2 cellular contexts compared by ENCODE assay signal in the genomic region with DNA sequence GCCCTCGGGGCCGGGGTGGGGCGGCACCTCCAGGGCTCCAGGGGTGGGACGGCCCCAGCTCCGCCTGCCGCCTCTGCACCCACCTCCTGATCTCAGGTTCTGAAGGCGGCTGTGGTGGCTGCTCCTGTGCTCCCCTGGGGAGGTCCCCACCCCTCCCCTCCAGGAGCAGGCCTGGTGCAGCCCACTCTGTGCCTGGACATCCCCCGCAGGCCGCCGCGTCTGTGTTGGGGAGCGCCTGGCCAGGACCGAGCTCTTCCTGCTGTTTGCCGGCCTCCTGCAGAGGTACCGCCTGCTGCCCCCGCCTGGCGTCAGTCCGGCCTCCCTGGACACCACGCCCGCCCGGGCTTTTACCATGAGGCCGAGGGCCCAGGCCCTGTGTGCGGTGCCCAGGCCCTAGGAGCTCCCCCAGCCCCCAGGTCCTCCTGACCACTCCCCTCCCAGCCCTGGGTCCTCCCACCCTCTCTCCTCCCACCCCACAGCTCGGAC.
A peak's percentile ranks its signal among the peaks of the same experiment; 100 is the strongest.
TF ChIP-seq lines count a peak whose summit lies in the region.

No MANE protein-coding gene starts in this region.

TF ChIP-seq in IMR-90, 13 proteins besides CTCF, POLR2A, EP300 and RAD21:
- no peak for TF ChIP-seq USF2 (IDR thresholded peaks at IDR 0.05; ENCODE audit: low read depth, low read length)
- no peak for TF ChIP-seq MXI1 (IDR thresholded peaks at IDR 0.05; ENCODE audit: borderline replicate concordance, low read depth, low read length)
- no peak for TF ChIP-seq FOS (IDR thresholded peaks at IDR 0.05; ENCODE audit: low read depth, low read length)
- no peak for TF ChIP-seq CEBPB (IDR thresholded peaks at IDR 0.05; ENCODE audit: low read depth, low read length)
- TF ChIP-seq MAZ (IDR thresholded peaks at IDR 0.05; ENCODE audit: borderline replicate concordance, low read depth, low read length) = no peak
- no peak for TF ChIP-seq ELK1 (IDR thresholded peaks at IDR 0.05; ENCODE audit: borderline replicate concordance, low read depth, low read length)

TF ChIP-seq in K562, 482 proteins besides CTCF, POLR2A, EP300 and RAD21:
- TF ChIP-seq FOXP1 (CRISPR knock-in tag; IDR thresholded peaks at IDR 0.05) (no peak), ZFX (CRISPR knock-in tag; IDR thresholded peaks at IDR 0.05) (peak; percentile 50; the same call in 1 of the 2 replicates), PHF8 (IDR thresholded peaks at IDR 0.05; ENCODE audit: borderline replicate concordance, low read length) (peak; percentile 14; the same call in 1 of the 2 replicates), ZNF707 (CRISPR knock-in tag; conservative IDR thresholded peaks at IDR 0.05) (no peak), PCBP1 (IDR thresholded peaks at IDR 0.05; ENCODE audit: low read depth, low read length, poor library complexity, severe bottlenecking) (peak; percentile 35), EGR1 (conservative IDR thresholded peaks at IDR 0.05) (peak; percentile 29; the same call in 1 of the 2 replicates)
- TF ChIP-seq, protein P1, sequence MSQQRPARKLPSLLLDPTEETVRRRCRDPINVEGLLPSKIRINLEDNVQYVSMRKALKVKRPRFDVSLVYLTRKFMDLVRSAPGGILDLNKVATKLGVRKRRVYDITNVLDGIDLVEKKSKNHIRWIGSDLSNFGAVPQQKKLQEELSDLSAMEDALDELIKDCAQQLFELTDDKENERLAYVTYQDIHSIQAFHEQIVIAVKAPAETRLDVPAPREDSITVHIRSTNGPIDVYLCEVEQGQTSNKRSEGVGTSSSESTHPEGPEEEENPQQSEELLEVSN (IDR thresholded peaks at IDR 0.05; ENCODE audit: borderline replicate concordance in 1 of 2, extremely low read depth in 1 of 2, insufficient read depth in 1 of 2, insufficient read length in 1 of 2, low read depth in 1 of 2, low read length in 1 of 2, poor library complexity in 1 of 2, severe bottlenecking in 1 of 2) = peak in 1 of 2 experiments; percentile 33
- TF ChIP-seq, protein P2, sequence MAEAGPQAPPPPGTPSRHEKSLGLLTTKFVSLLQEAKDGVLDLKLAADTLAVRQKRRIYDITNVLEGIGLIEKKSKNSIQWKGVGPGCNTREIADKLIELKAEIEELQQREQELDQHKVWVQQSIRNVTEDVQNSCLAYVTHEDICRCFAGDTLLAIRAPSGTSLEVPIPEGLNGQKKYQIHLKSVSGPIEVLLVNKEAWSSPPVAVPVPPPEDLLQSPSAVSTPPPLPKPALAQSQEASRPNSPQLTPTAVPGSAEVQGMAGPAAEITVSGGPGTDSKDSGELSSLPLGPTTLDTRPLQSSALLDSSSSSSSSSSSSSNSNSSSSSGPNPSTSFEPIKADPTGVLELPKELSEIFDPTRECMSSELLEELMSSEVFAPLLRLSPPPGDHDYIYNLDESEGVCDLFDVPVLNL (CRISPR knock-in tag; IDR thresholded peaks at IDR 0.05; ENCODE audit: low read depth) = no peak
- TF ChIP-seq, protein P3, sequence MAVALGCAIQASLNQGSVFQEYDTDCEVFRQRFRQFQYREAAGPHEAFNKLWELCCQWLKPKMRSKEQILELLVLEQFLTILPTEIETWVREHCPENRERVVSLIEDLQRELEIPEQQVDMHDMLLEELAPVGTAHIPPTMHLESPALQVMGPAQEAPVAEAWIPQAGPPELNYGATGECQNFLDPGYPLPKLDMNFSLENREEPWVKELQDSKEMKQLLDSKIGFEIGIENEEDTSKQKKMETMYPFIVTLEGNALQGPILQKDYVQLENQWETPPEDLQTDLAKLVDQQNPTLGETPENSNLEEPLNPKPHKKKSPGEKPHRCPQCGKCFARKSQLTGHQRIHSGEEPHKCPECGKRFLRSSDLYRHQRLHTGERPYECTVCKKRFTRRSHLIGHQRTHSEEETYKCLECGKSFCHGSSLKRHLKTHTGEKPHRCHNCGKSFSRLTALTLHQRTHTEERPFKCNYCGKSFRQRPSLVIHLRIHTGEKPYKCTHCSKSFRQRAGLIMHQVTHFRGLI (CRISPR knock-in tag; IDR thresholded peaks at IDR 0.05) = no peak
- TF ChIP-seq, protein P4, sequence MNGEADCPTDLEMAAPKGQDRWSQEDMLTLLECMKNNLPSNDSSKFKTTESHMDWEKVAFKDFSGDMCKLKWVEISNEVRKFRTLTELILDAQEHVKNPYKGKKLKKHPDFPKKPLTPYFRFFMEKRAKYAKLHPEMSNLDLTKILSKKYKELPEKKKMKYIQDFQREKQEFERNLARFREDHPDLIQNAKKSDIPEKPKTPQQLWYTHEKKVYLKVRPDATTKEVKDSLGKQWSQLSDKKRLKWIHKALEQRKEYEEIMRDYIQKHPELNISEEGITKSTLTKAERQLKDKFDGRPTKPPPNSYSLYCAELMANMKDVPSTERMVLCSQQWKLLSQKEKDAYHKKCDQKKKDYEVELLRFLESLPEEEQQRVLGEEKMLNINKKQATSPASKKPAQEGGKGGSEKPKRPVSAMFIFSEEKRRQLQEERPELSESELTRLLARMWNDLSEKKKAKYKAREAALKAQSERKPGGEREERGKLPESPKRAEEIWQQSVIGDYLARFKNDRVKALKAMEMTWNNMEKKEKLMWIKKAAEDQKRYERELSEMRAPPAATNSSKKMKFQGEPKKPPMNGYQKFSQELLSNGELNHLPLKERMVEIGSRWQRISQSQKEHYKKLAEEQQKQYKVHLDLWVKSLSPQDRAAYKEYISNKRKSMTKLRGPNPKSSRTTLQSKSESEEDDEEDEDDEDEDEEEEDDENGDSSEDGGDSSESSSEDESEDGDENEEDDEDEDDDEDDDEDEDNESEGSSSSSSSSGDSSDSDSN (IDR thresholded peaks at IDR 0.05; ENCODE audit: borderline replicate concordance in 1 of 2, low read depth in 2 of 2, low read length in 2 of 2) = no peak
- TF ChIP-seq, protein P5, sequence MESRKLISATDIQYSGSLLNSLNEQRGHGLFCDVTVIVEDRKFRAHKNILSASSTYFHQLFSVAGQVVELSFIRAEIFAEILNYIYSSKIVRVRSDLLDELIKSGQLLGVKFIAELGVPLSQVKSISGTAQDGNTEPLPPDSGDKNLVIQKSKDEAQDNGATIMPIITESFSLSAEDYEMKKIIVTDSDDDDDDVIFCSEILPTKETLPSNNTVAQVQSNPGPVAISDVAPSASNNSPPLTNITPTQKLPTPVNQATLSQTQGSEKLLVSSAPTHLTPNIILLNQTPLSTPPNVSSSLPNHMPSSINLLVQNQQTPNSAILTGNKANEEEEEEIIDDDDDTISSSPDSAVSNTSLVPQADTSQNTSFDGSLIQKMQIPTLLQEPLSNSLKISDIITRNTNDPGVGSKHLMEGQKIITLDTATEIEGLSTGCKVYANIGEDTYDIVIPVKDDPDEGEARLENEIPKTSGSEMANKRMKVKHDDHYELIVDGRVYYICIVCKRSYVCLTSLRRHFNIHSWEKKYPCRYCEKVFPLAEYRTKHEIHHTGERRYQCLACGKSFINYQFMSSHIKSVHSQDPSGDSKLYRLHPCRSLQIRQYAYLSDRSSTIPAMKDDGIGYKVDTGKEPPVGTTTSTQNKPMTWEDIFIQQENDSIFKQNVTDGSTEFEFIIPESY (CRISPR knock-in tag; IDR thresholded peaks at IDR 0.05) = peak; percentile 70; the same call in 1 of the 2 replicates
- TF ChIP-seq, protein P6, sequence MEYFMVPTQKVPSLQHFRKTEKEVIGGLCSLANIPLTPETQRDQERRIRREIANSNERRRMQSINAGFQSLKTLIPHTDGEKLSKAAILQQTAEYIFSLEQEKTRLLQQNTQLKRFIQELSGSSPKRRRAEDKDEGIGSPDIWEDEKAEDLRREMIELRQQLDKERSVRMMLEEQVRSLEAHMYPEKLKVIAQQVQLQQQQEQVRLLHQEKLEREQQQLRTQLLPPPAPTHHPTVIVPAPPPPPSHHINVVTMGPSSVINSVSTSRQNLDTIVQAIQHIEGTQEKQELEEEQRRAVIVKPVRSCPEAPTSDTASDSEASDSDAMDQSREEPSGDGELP (CRISPR knock-in tag; IDR thresholded peaks at IDR 0.05; ENCODE audit: borderline replicate concordance) = 0 out of 2 replicates have a peak, but pooled peaks have one; percentile 15
